8 cellular contexts compared by ENCODE assay signal in the genomic region with DNA sequence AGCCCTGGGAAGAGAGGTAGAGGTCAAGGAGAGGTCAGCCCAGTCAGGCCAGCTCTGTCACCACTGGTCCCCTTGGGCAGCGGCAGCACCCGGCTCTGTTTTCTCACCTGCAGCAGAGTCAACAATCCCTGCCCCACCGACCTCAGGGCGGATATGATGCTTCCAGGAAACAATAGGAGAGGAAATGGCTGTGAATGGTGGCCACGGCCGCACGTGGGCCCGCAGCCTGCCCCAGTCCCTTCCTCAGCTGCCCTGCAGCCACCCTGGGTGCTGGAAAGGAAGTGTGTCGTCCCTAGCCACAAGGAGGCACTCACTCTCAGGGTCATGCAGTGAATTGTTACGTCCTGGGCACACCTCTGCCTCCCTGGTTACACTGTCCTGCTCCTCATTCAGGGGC.
A peak's percentile ranks its signal among the peaks of the same experiment; 100 is the strongest.
DNase-seq lines count a peak whose midpoint lies in the region; ATAC-seq and TF ChIP-seq lines count a peak whose summit lies in the region.

No MANE protein-coding gene starts in this region.

- H2AK9ac ChIP-seq in IMR-90 (replicated peaks; ENCODE audit: low read depth, low read length, poor library complexity): peak overlapping the region; percentile 63

- H3K9ac ChIP-seq in IMR-90 (ENCODE audit: low read depth, low read length) (no peak overlapping the region), liver (ENCODE audit: low read depth in 1 of 2, low read length in 2 of 2) (no peak overlapping the region)

- H2BK15ac ChIP-seq in IMR-90 (ENCODE audit: low read depth, low read length): no peak overlapping the region

- H3K14ac ChIP-seq in IMR-90 (replicated peaks; ENCODE audit: low read depth, low read length): no peak overlapping the region

- no peak overlapping the region for H3K27ac ChIP-seq in IMR-90 (ENCODE audit: insufficient read depth, low read length)
- H3K27ac ChIP-seq in liver (ENCODE audit: low read depth in 1 of 2, low read length in 2 of 2): no peak overlapping the region

- H3K4me3 ChIP-seq in IMR-90 (ENCODE audit: insufficient read depth, low read depth, low read length) (no peak overlapping the region), liver (ENCODE audit: low read depth in 1 of 3, low read length in 3 of 3) (no peak overlapping the region), MG63 (no peak overlapping the region)

- no peaks in the 10 kb centered on the region for H3K9me1 ChIP-seq in IMR-90 (ENCODE audit: insufficient read depth, low read length)

- no peak overlapping the region for H2BK120ac ChIP-seq in IMR-90 (ENCODE audit: low read depth, low read length)

- intact Hi-C loops in IMR-90 (cut with micrococcal nuclease): no loop called here

- H3K4ac ChIP-seq in IMR-90 (ENCODE audit: low read depth, low read length): no peak overlapping the region

- POLR2A ChIA-PET in IMR-90 (lab: Charles Lee; ENCODE audit: unreplicated experiment): no interaction called here

- 0 out of 2 replicates have a peak overlapping the region, but pooled peaks have one; percentile 6 for H4K91ac ChIP-seq in IMR-90 (ENCODE audit: insufficient read depth, low read depth, low read length)

- dilution Hi-C loops in IMR-90 (cut with HindIII; ENCODE audit: low sequenced_read_pairs, unreplicated experiment): no loop called here

- no peak overlapping the region for H4K5ac ChIP-seq in IMR-90 (ENCODE audit: low read depth, low read length)

- H2BK5ac ChIP-seq in IMR-90 (ENCODE audit: low read depth, low read length, poor library complexity, severe bottlenecking): no peak overlapping the region

- H3K27me3 ChIP-seq in IMR-90 (ENCODE audit: control insufficient read depth, insufficient read depth, low read length): no peaks in the 10 kb centered on the region
- H3K27me3 ChIP-seq in liver (ENCODE audit: control insufficient read depth in 4 of 4, insufficient read depth in 4 of 4, low read length in 3 of 4): no peaks in the 10 kb centered on the region
- no peaks in the 10 kb centered on the region for H3K27me3 ChIP-seq in MG63

- TF ChIP-seq CTCF in IMR-90 (conservative IDR thresholded peaks at IDR 0.05; ENCODE audit: low read depth, low read length) (no peak), liver (IDR thresholded peaks at IDR 0.05; ENCODE audit: low read depth, low read length, missing input control) (peak; percentile 34)

- no peaks in the 10 kb centered on the region for H3K4me1 ChIP-seq in IMR-90 (ENCODE audit: control insufficient read depth, insufficient read depth, low read length)
- H3K4me1 ChIP-seq in liver (ENCODE audit: control insufficient read depth in 4 of 4, insufficient read depth in 4 of 4, low read length in 3 of 4): peaks cover 0 to 9% (median 1%) of the 10 kb centered on the region in 4 donors

- CTCF ChIA-PET in IMR-90 (lab: Yijun Ruan, JAX): no interaction called here

- H3K79me1 ChIP-seq in IMR-90 (ENCODE audit: low read depth in 1 of 2, low read length in 2 of 2): no peaks in the 10 kb centered on the region

- H3K36me3 ChIP-seq in IMR-90 (ENCODE audit: control insufficient read depth, insufficient read depth, low read length): no peaks in the 10 kb centered on the region
- H3K36me3 ChIP-seq in liver (ENCODE audit: control insufficient read depth in 4 of 4, insufficient read depth in 3 of 4, low read depth in 1 of 4, low read length in 3 of 4): no peaks in the 10 kb centered on the region
- no peaks in the 10 kb centered on the region for H3K36me3 ChIP-seq in MG63

- H3K4me2 ChIP-seq in IMR-90 (ENCODE audit: low read depth, low read length): no peak overlapping the region

- no peaks in the 10 kb centered on the region for H4K20me1 ChIP-seq in IMR-90 (ENCODE audit: insufficient read depth, low read length)

- TF ChIP-seq POLR2A in IMR-90 (IDR thresholded peaks at IDR 0.05; ENCODE audit: low read depth, low read length): no peak

- 100% methylated on average over 1 of the region's 10 CpGs; no CpG with 5 or more reads in 1 of the 2 experiments for WGBS in IMR-90 (ENCODE audit: extremely low coverage in 2 of 2, insufficient read length in 1 of 2), 2 experiments
- WGBS in liver: 68% methylated on average over 10 of the region's 10 CpGs

- TF ChIP-seq RAD21 in IMR-90 (IDR thresholded peaks at IDR 0.05; ENCODE audit: low read length) (0 out of 2 replicates have a peak, but pooled peaks have one; percentile 16), liver (IDR thresholded peaks at IDR 0.05) (peak; percentile 53 to 78)

- in situ Hi-C loops in IMR-90 (cut with MboI; ENCODE audit: low sequenced_read_pairs): no loop called here

- H2AK5ac ChIP-seq in IMR-90 (ENCODE audit: low read depth, low read length): no peak overlapping the region

- H2BK20ac ChIP-seq in IMR-90 (ENCODE audit: low read depth, low read length): no peak overlapping the region

- no peak for ATAC-seq in IMR-90 (ENCODE audit: low read depth)
- no peak for ATAC-seq in GM21723 (IDR thresholded peaks at IDR 0.05; ENCODE audit: unreplicated experiment)

- H2AFZ ChIP-seq in IMR-90 (replicated peaks; ENCODE audit: low read length, poor library complexity): peak overlapping the region; percentile 61

- no peaks in the 10 kb centered on the region for H3K9me3 ChIP-seq in IMR-90 (ENCODE audit: control insufficient read depth, insufficient read depth, low read length)
- H3K9me3 ChIP-seq in liver (ENCODE audit: control insufficient read depth in 4 of 4, low read length in 3 of 4): no peaks in the 10 kb centered on the region
- no peaks in the 10 kb centered on the region for H3K9me3 ChIP-seq in MG63

- H3K23ac ChIP-seq in IMR-90 (ENCODE audit: low read depth, low read length): no peak overlapping the region

- DNase-seq in DMS53 (lab: John Stamatoyannopoulos, UW) (peak; percentile 90), IMR-90 (no peak), activated T-helper 1 cell treated with Interleukin-2 at 50 U/mL for 16 hours (ENCODE audit: low read depth) (peak; percentile 34), GDM1 (lab: John Stamatoyannopoulos, UW) (no peak), NCI-H524 (lab: John Stamatoyannopoulos, UW) (no peak), MG63 (no peak)

- no TSS peak for BruUV-seq in IMR-90 (replicated peaks; lab: Mats Ljungman, UMichigan)

- no peak overlapping the region for H3K18ac ChIP-seq in IMR-90 (ENCODE audit: low read depth, low read length)

- no peak overlapping the region for H3K56ac ChIP-seq in IMR-90 (ENCODE audit: extremely low read depth, insufficient read depth, low read length)

- no peak overlapping the region for H4K8ac ChIP-seq in IMR-90 (ENCODE audit: low read depth in 2 of 2, low read length in 2 of 2)

TF ChIP-seq in IMR-90, 13 proteins besides CTCF, POLR2A, EP300 and RAD21:
- TF ChIP-seq MAFK (IDR thresholded peaks at IDR 0.05; ENCODE audit: low read depth, low read length): no peak

TF ChIP-seq in liver, 16 proteins besides CTCF, POLR2A, EP300 and RAD21 (continues in another document):
- TF ChIP-seq FOXA2 (IDR thresholded peaks at IDR 0.05) (no peak), EGR1 (IDR thresholded peaks at IDR 0.05; ENCODE audit: low read depth in 2 of 2) (no peak), HNF4G (IDR thresholded peaks at IDR 0.05) (no peak), SP1 (IDR thresholded peaks at IDR 0.05) (no peak), JUND (IDR thresholded peaks at IDR 0.05) (no peak), YY1 (IDR thresholded peaks at IDR 0.05) (no peak), GABPA (IDR thresholded peaks at IDR 0.05 in 1 of 2, conservative IDR thresholded peaks at IDR 0.05 in 1 of 2) (no peak), TAF1 (conservative IDR thresholded peaks at IDR 0.05) (no peak), HNF4A (conservative IDR thresholded peaks at IDR 0.05) (no peak), NR2F2 (IDR thresholded peaks at IDR 0.05) (no peak), FOXA1 (IDR thresholded peaks at IDR 0.05) (no peak), RXRA (IDR thresholded peaks at IDR 0.05) (no peak)
- TF ChIP-seq, protein P1, sequence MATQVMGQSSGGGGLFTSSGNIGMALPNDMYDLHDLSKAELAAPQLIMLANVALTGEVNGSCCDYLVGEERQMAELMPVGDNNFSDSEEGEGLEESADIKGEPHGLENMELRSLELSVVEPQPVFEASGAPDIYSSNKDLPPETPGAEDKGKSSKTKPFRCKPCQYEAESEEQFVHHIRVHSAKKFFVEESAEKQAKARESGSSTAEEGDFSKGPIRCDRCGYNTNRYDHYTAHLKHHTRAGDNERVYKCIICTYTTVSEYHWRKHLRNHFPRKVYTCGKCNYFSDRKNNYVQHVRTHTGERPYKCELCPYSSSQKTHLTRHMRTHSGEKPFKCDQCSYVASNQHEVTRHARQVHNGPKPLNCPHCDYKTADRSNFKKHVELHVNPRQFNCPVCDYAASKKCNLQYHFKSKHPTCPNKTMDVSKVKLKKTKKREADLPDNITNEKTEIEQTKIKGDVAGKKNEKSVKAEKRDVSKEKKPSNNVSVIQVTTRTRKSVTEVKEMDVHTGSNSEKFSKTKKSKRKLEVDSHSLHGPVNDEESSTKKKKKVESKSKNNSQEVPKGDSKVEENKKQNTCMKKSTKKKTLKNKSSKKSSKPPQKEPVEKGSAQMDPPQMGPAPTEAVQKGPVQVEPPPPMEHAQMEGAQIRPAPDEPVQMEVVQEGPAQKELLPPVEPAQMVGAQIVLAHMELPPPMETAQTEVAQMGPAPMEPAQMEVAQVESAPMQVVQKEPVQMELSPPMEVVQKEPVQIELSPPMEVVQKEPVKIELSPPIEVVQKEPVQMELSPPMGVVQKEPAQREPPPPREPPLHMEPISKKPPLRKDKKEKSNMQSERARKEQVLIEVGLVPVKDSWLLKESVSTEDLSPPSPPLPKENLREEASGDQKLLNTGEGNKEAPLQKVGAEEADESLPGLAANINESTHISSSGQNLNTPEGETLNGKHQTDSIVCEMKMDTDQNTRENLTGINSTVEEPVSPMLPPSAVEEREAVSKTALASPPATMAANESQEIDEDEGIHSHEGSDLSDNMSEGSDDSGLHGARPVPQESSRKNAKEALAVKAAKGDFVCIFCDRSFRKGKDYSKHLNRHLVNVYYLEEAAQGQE (IDR thresholded peaks at IDR 0.05): no peak
- TF ChIP-seq, protein P2, sequence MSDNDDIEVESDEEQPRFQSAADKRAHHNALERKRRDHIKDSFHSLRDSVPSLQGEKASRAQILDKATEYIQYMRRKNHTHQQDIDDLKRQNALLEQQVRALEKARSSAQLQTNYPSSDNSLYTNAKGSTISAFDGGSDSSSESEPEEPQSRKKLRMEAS (IDR thresholded peaks at IDR 0.05): no peak
- TF ChIP-seq, protein P3, sequence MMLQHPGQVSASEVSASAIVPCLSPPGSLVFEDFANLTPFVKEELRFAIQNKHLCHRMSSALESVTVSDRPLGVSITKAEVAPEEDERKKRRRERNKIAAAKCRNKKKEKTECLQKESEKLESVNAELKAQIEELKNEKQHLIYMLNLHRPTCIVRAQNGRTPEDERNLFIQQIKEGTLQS (IDR thresholded peaks at IDR 0.05): no peak

Comparison
In these comparisons a context has a peak if more than half of its experiments do, and no peak if none do; other contexts are left out.
1. DNase-seq: peak in DMS53 (single experiment) and activated T-helper 1 cell treated with Interleukin-2 at 50 U/mL for 16 hours (single experiment); none in IMR-90 (single experiment), GDM1 (single experiment), NCI-H524 (0 of 2) and MG63 (single experiment).